27 cellular contexts compared by ENCODE assay signal in genomic region chr18:26370037-26370436, GRCh38.
"Had no signal": no experiment of that assay in that cellular context is flagged by ENCODE, and none has a peak within 500 bp of the region (broad histone marks: within the 10 kb centered on the region; RNA-seq: fewer than 3 reads in every experiment).

No MANE protein-coding gene starts in this region.

- H3K27ac ChIP-seq: stomach, suprapubic skin, testis, thoracic aorta, thyroid gland, tibial artery, tibial nerve, transverse colon, upper lobe of left lung, upper lobe of right lung, uterus, vagina had no signal

- H3K36me3 ChIP-seq: stomach, suprapubic skin, thoracic aorta, thyroid gland, transverse colon, upper lobe of left lung, upper lobe of right lung, uterus, vagina had no signal

- H3K9me3 ChIP-seq: stomach, suprapubic skin, testis, thoracic aorta, thyroid gland, tibial artery, tibial nerve, transverse colon, upper lobe of left lung, upper lobe of right lung, uterus, vagina had no signal

- H3K27me3 ChIP-seq: stomach, suprapubic skin, testis, thyroid gland, tibial artery, tibial nerve, transverse colon, upper lobe of left lung, upper lobe of right lung, uterus, vagina had no signal

- ATAC-seq: stimulated activated effector memory CD8-positive, alpha-beta T cell treated with anti-CD3 and anti-CD28 coated beads, Interleukin-12 subunit alpha, Interleukin-12 subunit beta, amount 100 ng/mL, for 72 hours; stimulated activated memory B cell treated with anti-CD40 and anti-IgM and Interleukin-4, amounts not matched to agents 10 μg/mL and 1 μg/mL and 100 μg/mL, for 72 hours; stimulated activated naive B cell treated with anti-CD40 and anti-IgM and Interleukin-4, amounts not matched to agents 10 μg/mL and 1 μg/mL and 100 μg/mL, for 72 hours; stimulated activated naive CD8-positive, alpha-beta T cell treated with anti-CD3 and anti-CD28 coated beads, Interleukin-15, amount 100 ng/mL, for 72 hours; stimulated activated naive CD8-positive, alpha-beta T cell treated with anti-CD3 and anti-CD28 coated beads, Interleukin-15, Interleukin-2, amounts not matched to agents 100 U/mL and 50 U/mL, for 24 hours; upper lobe of right lung had no signal

- H3K4me1 ChIP-seq: stomach, suprapubic skin, testis, thyroid gland, tibial artery, tibial nerve, transverse colon, upper lobe of left lung, upper lobe of right lung, uterus, vagina had no signal

- DNase-seq: stimulated activated CD4-positive, alpha-beta T cell treated with anti-CD3 and anti-CD28 coated beads, Interleukin-2, amount 100 ng/mL, for 48 hours; stimulated activated CD4-positive, alpha-beta T cell treated with anti-CD3 and anti-CD28 coated beads, Interleukin-4, amount 100 ng/mL, for 1 hour; stimulated activated CD4-positive, alpha-beta T cell treated with anti-CD3 and anti-CD28 coated beads, Interleukin-4, amount 100 ng/mL, for 24 hours; stimulated activated CD4-positive, alpha-beta T cell treated with anti-CD3 and anti-CD28 coated beads, Interleukin-4, amount 100 ng/mL, for 4 hours; stimulated activated CD8-positive, alpha-beta memory T cell treated with anti-CD3 and anti-CD28 coated beads, Interleukin-4, amount 100 ng/mL, for 48 hours; stimulated activated naive B cell treated with anti-CD40 and anti-IgM and Interleukin-4, amounts not matched to agents 10 μg/mL and 1 μg/mL and 100 μg/mL, for 72 hours; stimulated activated naive CD4-positive, alpha-beta T cell; stimulated activated naive CD4-positive, alpha-beta T cell treated with Interleukin-2 at 50 U/mL for 16 hours; stimulated activated naive CD8-positive, alpha-beta T cell treated with anti-CD3 and anti-CD28 coated beads, Interleukin-15, amount 100 ng/mL, for 72 hours; stimulated activated naive CD8-positive, alpha-beta T cell treated with anti-CD3 and anti-CD28 coated beads, Interleukin-15, Interleukin-2, amounts not matched to agents 100 U/mL and 50 U/mL, for 24 hours; stomach; substantia nigra; testis; thyroid gland; tibial artery; transverse colon; trophoblast cell; upper lobe of left lung; upper lobe of right lung; uterus had no signal

- FAIRE-seq: urothelium cell line had no signal

- H3K4me3 ChIP-seq: stomach, suprapubic skin, testis, thoracic aorta, thyroid gland, tibial artery, tibial nerve, transverse colon, upper lobe of left lung, upper lobe of right lung, uterus, vagina had no signal
